Comparison of ENCODE assay signal across 1 cellular context in the genomic region with DNA sequence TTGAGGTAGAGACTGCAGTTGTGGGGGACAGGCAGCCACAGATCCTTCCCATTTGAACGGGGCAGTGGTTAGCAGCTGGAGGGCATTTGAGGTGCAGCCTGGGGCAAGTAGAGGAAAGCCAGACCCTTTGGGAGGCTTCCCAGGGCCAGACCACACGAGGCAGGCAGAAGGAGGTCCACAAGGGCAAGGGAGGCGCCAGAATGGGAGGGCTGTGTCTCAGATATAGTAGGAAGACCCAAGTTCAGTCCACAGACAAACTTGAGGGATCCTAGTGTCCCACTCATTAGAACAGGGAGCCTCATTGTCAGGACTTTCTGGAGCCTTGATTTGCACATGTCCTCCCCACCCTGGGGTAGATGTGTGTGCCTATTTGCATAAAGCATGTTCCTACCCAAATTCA.
TF ChIP-seq lines count a peak whose summit lies in the region.

No MANE protein-coding gene starts in this region.

TF ChIP-seq in K562, 482 proteins besides CTCF, POLR2A, EP300 and RAD21 (continued from another document):
- TF ChIP-seq RBM39 (optimal IDR thresholded peaks at IDR 0.05; ENCODE audit: low read depth, low read length) (no peak), EP400 (IDR thresholded peaks at IDR 0.05) (no peak), BACH1 (tag; IDR thresholded peaks at IDR 0.05) (no peak), NR2C2 (CRISPR knock-in tag; IDR thresholded peaks at IDR 0.05) (0 out of 2 replicates have a peak, but pooled peaks have one; percentile 13), NR2C2 (tag; IDR thresholded peaks at IDR 0.05) (no peak), GTF3C2 (IDR thresholded peaks at IDR 0.05; ENCODE audit: borderline replicate concordance, extremely low read depth, insufficient read length) (no peak), MCM2 (IDR thresholded peaks at IDR 0.05; ENCODE audit: low read depth) (no peak), DLX4 (CRISPR knock-in tag; IDR thresholded peaks at IDR 0.05) (no peak), KAT8 (IDR thresholded peaks at IDR 0.05; ENCODE audit: low read depth) (no peak), E2F3 (CRISPR knock-in tag; IDR thresholded peaks at IDR 0.05) (0 out of 2 replicates have a peak, but pooled peaks have one; percentile 31), ZFP30 (CRISPR knock-in tag; IDR thresholded peaks at IDR 0.05; ENCODE audit: borderline replicate concordance) (no peak), SLC30A9 (CRISPR knock-in tag; IDR thresholded peaks at IDR 0.05) (no peak), FIP1L1 (IDR thresholded peaks at IDR 0.05; ENCODE audit: low read depth, low read length, poor library complexity, severe bottlenecking) (no peak), SMC3 (conservative IDR thresholded peaks at IDR 0.05; ENCODE audit: insufficient read depth, low read depth, low read length) (no peak), ZBTB1 (CRISPR knock-in tag; IDR thresholded peaks at IDR 0.05; ENCODE audit: borderline replicate concordance, low read depth) (0 out of 2 replicates have a peak, but pooled peaks have one; percentile 44), DMBX1 (CRISPR knock-in tag; IDR thresholded peaks at IDR 0.05; ENCODE audit: borderline replicate concordance) (no peak), KAT7 (CRISPR knock-in tag; IDR thresholded peaks at IDR 0.05; ENCODE audit: borderline replicate concordance) (0 out of 2 replicates have a peak, but pooled peaks have one; percentile 37)
- TF ChIP-seq, protein P1, sequence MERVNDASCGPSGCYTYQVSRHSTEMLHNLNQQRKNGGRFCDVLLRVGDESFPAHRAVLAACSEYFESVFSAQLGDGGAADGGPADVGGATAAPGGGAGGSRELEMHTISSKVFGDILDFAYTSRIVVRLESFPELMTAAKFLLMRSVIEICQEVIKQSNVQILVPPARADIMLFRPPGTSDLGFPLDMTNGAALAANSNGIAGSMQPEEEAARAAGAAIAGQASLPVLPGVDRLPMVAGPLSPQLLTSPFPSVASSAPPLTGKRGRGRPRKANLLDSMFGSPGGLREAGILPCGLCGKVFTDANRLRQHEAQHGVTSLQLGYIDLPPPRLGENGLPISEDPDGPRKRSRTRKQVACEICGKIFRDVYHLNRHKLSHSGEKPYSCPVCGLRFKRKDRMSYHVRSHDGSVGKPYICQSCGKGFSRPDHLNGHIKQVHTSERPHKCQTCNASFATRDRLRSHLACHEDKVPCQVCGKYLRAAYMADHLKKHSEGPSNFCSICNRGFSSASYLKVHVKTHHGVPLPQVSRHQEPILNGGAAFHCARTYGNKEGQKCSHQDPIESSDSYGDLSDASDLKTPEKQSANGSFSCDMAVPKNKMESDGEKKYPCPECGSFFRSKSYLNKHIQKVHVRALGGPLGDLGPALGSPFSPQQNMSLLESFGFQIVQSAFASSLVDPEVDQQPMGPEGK (CRISPR knock-in tag; IDR thresholded peaks at IDR 0.05; ENCODE audit: borderline replicate concordance): no peak
